ENCODE assay signal across 14 cellular contexts in the genomic region with DNA sequence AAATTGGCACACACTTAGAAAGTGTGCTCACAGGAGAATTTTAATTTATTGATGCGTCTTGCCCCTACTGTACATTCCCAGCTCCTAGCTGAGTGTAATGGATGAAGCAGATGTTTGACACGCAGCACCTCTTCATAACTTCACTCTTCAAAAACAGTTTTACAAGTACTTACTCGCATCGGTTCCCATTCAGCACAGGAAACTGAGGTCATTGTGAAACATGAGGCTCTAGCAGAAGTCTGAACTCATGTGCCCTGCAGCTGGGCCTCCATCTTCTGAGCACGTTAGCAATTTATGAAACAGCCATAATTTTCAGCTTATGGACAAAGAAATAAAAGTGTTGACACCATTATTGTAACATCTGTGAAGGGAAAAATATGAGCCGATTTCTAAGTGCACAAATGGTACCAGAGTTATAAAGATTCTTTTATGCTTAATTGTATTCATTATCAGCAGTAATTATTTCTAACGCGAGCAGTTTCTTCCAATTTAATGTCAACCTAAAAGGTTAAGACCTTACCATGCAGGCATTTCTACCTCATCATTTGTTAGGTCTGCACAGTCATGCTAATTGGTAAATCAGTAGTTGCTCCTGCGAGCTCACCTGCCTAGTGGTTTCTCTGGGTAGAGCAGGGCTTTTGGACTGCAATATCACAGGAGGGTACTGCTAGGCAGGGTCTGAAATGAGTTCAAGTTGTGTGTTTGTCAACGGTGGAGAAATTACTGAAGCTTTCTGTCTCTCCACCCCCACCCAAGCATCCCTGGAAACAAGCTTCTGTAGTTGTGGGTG.
DNase-seq lines count a peak whose midpoint lies in the region; ATAC-seq and TF ChIP-seq lines count a peak whose summit lies in the region.
"Had no signal": no experiment of that assay in that cellular context is flagged by ENCODE, and none has a peak within 500 bp of the region (broad histone marks: within the 10 kb centered on the region; RNA-seq: fewer than 3 reads in every experiment).

No MANE protein-coding gene starts in this region.

- H3K4me1 ChIP-seq in heart right ventricle (peaks cover 0 to 21% (median 3%) of the 10 kb centered on the region in 9 donors), right cardiac atrium (ENCODE audit: control insufficient read depth, insufficient read depth, low read length) (no peaks in the 10 kb centered on the region)
- H3K4me1 ChIP-seq: BE2C had no signal

- H3K27ac Mint-ChIP-seq in WTC11 = no peak overlapping the region
- H3K27ac Mint-ChIP-seq in type B pancreatic cell = no peak overlapping the region

- H3K4me1 Mint-ChIP-seq in WTC11 (peaks cover 14% of the 10 kb centered on the region), type B pancreatic cell (ENCODE audit: unreplicated experiment) (peaks cover 21% of the 10 kb centered on the region)

- H3K4me3 Mint-ChIP-seq in WTC11 (no peak overlapping the region), type B pancreatic cell (no peak overlapping the region)

- H3K27ac ChIP-seq in heart right ventricle (peak overlapping the region in 3 of 10 donors; percentile 16 to 48 (median 28)), right cardiac atrium (ENCODE audit: low read length) (no peak overlapping the region)
- H3K27ac ChIP-seq: skin epidermis had no signal

- intact Hi-C loops in heart right ventricle (cut with DNase I) (no loop called here), right cardiac atrium (cut with DNase I) (no loop called here)

- POLR2A ChIA-PET in WTC11 (lab: Charles Lee) = no interaction called here

- H3K36me3 ChIP-seq in heart right ventricle = no peaks in the 10 kb centered on the region
- H3K36me3 ChIP-seq: BE2C had no signal

- H3K9me3 Mint-ChIP-seq in WTC11 (peaks cover 3% of the 10 kb centered on the region; the same call in 1 of the 2 replicates), type B pancreatic cell (no peaks in the 10 kb centered on the region)

- H3K36me3 Mint-ChIP-seq in WTC11 (no peaks in the 10 kb centered on the region), type B pancreatic cell (no peaks in the 10 kb centered on the region)

- H3K4me3 ChIP-seq in heart right ventricle (no peak overlapping the region), right cardiac atrium (ENCODE audit: low read length) (no peak overlapping the region)
- H3K4me3 ChIP-seq: K562, skin epidermis had no signal

- H3K9me3 ChIP-seq in heart right ventricle (no peaks in the 10 kb centered on the region), right cardiac atrium (ENCODE audit: control insufficient read depth, low read length) (no peaks in the 10 kb centered on the region)
- H3K9me3 ChIP-seq: BE2C had no signal

- CTCF ChIA-PET in WTC11 (lab: Charles Lee) = interaction anchor here (0.7 to 1.9 kb wide), 6 partner anchors 11 to 104 kb away, joined by 3 to 4 read pairs (median 3); no protein-coding TSS in a partner anchor

- H3K27me3 ChIP-seq in heart right ventricle (peaks cover 0 to 3% (median 0%) of the 10 kb centered on the region in 7 donors), right cardiac atrium (ENCODE audit: control insufficient read depth, insufficient read depth) (no peaks in the 10 kb centered on the region)
- H3K27me3 ChIP-seq: BE2C had no signal

- DNase-seq in heart right ventricle = no peak
- no peak for DNase-seq in right cardiac atrium
- no peak for DNase-seq in WTC11 (ENCODE audit: low spot score)
- no peak for DNase-seq in type B pancreatic cell (ENCODE audit: extremely low spot score, unreplicated experiment)
- DNase-seq in dedifferentiated amniotic fluid mesenchymal stem cell (ENCODE audit: extremely low spot score) = no peak
- no peak for DNase-seq in NCI-H146 (lab: John Stamatoyannopoulos, UW)
- DNase-seq: activated effector memory CD4-positive, alpha-beta T cell treated with Interleukin-2 at 50 U/mL for 16 hours; BE2C; NCI-H2081 treated with DMSO at 0.1 percent for 48 hours had no signal

- TF ChIP-seq CTCF in heart right ventricle (IDR thresholded peaks at IDR 0.05) (no peak), WTC11 (IDR thresholded peaks at IDR 0.05) (no peak), type B pancreatic cell (conservative IDR thresholded peaks at IDR 0.05) (peak; percentile 37)

- ATAC-seq in heart right ventricle = peak in 6 of 8 donors; percentile 47 to 82 (median 70)
- ATAC-seq in right cardiac atrium = no peak
- ATAC-seq in HG03097 (IDR thresholded peaks at IDR 0.05; ENCODE audit: low FRiP score, unreplicated experiment) = peak; percentile 50
- ATAC-seq in WTC11 = peak; percentile 93
- ATAC-seq in GM19463 (IDR thresholded peaks at IDR 0.05; ENCODE audit: unreplicated experiment) = no peak
- ATAC-seq: K562, SK-N-SH treated with all-trans-retinoic acid at 6 μM for 48 hours had no signal

- no peaks in the 10 kb centered on the region for H3K27me3 Mint-ChIP-seq in WTC11 (ENCODE audit: low read depth)
- H3K27me3 Mint-ChIP-seq in type B pancreatic cell = peaks cover 8% of the 10 kb centered on the region

- 46 to 59% methylated on average over 10 of the region's 10 CpGs for WGBS in heart right ventricle, 2 donors
- 56% methylated on average over 10 of the region's 10 CpGs for WGBS in right cardiac atrium

TF ChIP-seq in WTC11, 78 proteins besides CTCF, POLR2A, EP300 and RAD21:
- TF ChIP-seq CREM (CRISPR knock-in tag; IDR thresholded peaks at IDR 0.05) (no peak), ZNF317 (CRISPR knock-in tag; IDR thresholded peaks at IDR 0.05; ENCODE audit: borderline replicate concordance, low read depth) (peak; percentile 62; the same call in 1 of the 2 replicates)
TF ChIP-seq in WTC11: peak in this region for 1.

Comparison
In these comparisons a context has a peak if more than half of its experiments do, and no peak if none do; other contexts are left out.
1. ATAC-seq: peak in heart right ventricle (6 of 8), HG03097 (single experiment) and WTC11 (single experiment); none in right cardiac atrium (0 of 2) and GM19463 (single experiment).